In genomic region chr11:121569332-121570299, GRCh38 we compare ENCODE assay signal across 8 cellular contexts.
DNase-seq lines count a peak whose midpoint lies in the region; ATAC-seq and TF ChIP-seq lines count a peak whose summit lies in the region.
"Not testable (repeated sequence)": the region's sequence is repeated elsewhere in the genome, so short reads cannot be mapped to it uniquely, and the experiment has no call there.

No MANE protein-coding gene starts in this region.

- DNase-seq in GM10266 (ENCODE audit: extremely low spot score) (peak; percentile 64), NCI-H1092 treated with DMSO at 0.1 percent for 48 hours (lab: John Stamatoyannopoulos, UW) (peak; percentile 59)

- ATAC-seq in GM18861 (IDR thresholded peaks at IDR 0.05; ENCODE audit: unreplicated experiment) (peak; percentile 88), GM19438 (IDR thresholded peaks at IDR 0.05; ENCODE audit: low read depth, unreplicated experiment) (peak; percentile 98), GM21723 (IDR thresholded peaks at IDR 0.05; ENCODE audit: unreplicated experiment) (peak; percentile 98), HG02938 (IDR thresholded peaks at IDR 0.05; ENCODE audit: unreplicated experiment) (peak; percentile 99), HG03280 (IDR thresholded peaks at IDR 0.05; ENCODE audit: unreplicated experiment) (peak; percentile 99), esophagus mucosa (peak; percentile 25)

- not testable (repeated sequence) for TF ChIP-seq CTCF in GM10266 (IDR thresholded peaks at IDR 0.05; ENCODE audit: control insufficient read depth, insufficient read depth, low read depth, missing control alignments)

Comparison
In these comparisons a context has a peak if more than half of its experiments do, and no peak if none do; other contexts are left out.
1. Peak in every context shown above with its lines: DNase-seq and ATAC-seq.
2. ATAC-seq: peak in every context shown above with its lines; median percentile 99 in HG02938; 99 in HG03280; 98 in GM19438; 98 in GM21723; 88 in GM18861; 25 in esophagus mucosa.